ENCODE assay signal across 28 cellular contexts in genomic region chr21:34571994-34572393, GRCh38. TPM values are rescaled to one million over a fixed set of nuclear protein-coding genes. Genes with fewer than 3 reads are reported as not detected.
"Had no signal": no experiment of that assay in that cellular context is flagged by ENCODE, and none has a peak within 500 bp of the region (broad histone marks: within the 10 kb centered on the region; RNA-seq: fewer than 3 reads in every experiment).

No MANE protein-coding gene starts in this region.

- H3K4me3 Mint-ChIP-seq: dendritic cell treated with granulocyte-macrophage colony-stimulating factor and Interleukin-4, amounts not matched to agents 40 ng/mL and 50 ng/mL, for 4 days; endodermal cell; memory B cell; natural killer cell; neural crest cell; stimulated activated memory B cell treated with anti-CD40 and anti-IgM and Interleukin-4, amounts not matched to agents 10 μg/mL and 1 μg/mL and 100 μg/mL, for 72 hours; stimulated activated naive CD8-positive, alpha-beta T cell treated with anti-CD3 and anti-CD28 coated beads, Interleukin-15, Interleukin-2, amounts not matched to agents 100 ng/mL and 50 ng/mL, for 24 hours had no signal

- H3K4me2 ChIP-seq: hepatocyte had no signal

- H3K27ac Mint-ChIP-seq: dendritic cell treated with granulocyte-macrophage colony-stimulating factor and Interleukin-4, amounts not matched to agents 40 ng/mL and 50 ng/mL, for 4 days; endodermal cell; memory B cell; natural killer cell; progenitor cell of endocrine pancreas; stimulated activated memory B cell treated with anti-CD40 and anti-IgM and Interleukin-4, amounts not matched to agents 10 μg/mL and 1 μg/mL and 100 μg/mL, for 72 hours; stimulated activated naive CD8-positive, alpha-beta T cell treated with anti-CD3 and anti-CD28 coated beads, Interleukin-15, Interleukin-2, amounts not matched to agents 100 ng/mL and 50 ng/mL, for 24 hours had no signal

- DNase-seq: effector CD8-positive, alpha-beta T cell; endodermal cell; foreskin fibroblast; gastrocnemius medialis; left cardiac atrium; left ventricle myocardium superior; natural killer cell; spleen; stimulated activated CD4-positive, alpha-beta T cell treated with anti-CD3 and anti-CD28 coated beads, Interleukin-4, amount 100 ng/mL, for 4 hours; upper lobe of left lung had no signal

- H3K4me3 ChIP-seq: gastrocnemius medialis, hepatocyte, lung, skin epidermis, spleen, thoracic aorta, tibial nerve, upper lobe of left lung had no signal

- H3K9me3 ChIP-seq: gastrocnemius medialis, neutrophil, thoracic aorta, tibial nerve, upper lobe of left lung had no signal

- H3K27me3 Mint-ChIP-seq: dendritic cell treated with granulocyte-macrophage colony-stimulating factor and Interleukin-4, amounts not matched to agents 40 ng/mL and 50 ng/mL, for 4 days; memory B cell; progenitor cell of endocrine pancreas; stimulated activated memory B cell treated with anti-CD40 and anti-IgM and Interleukin-4, amounts not matched to agents 10 μg/mL and 1 μg/mL and 100 μg/mL, for 72 hours; stimulated activated naive CD8-positive, alpha-beta T cell treated with anti-CD3 and anti-CD28 coated beads, Interleukin-15, Interleukin-2, amounts not matched to agents 100 ng/mL and 50 ng/mL, for 24 hours had no signal

- H3K36me3 Mint-ChIP-seq: natural killer cell had no signal

- H3K9me3 Mint-ChIP-seq: endodermal cell, natural killer cell had no signal

- FAIRE-seq: colon, urothelium cell line had no signal

- ATAC-seq: esophagus mucosa; gastrocnemius medialis; left cardiac atrium; left ventricle myocardium superior; natural killer cell; stimulated activated memory B cell treated with anti-CD40 and anti-IgM and Interleukin-4, amounts not matched to agents 10 μg/mL and 1 μg/mL and 100 μg/mL, for 72 hours had no signal

- H3K4me1 Mint-ChIP-seq: endodermal cell had no signal

- H3K27ac ChIP-seq: epithelial cell of prostate, gastrocnemius medialis, hepatocyte, neutrophil, parathyroid adenoma, skin epidermis, spleen, thoracic aorta, upper lobe of left lung had no signal

RNA-seq across cellular contexts. Expression of gene KCNE1, which starts 60.0 kb away (rescaled TPM):
- total RNA-seq: kidney epithelial cell had no signal
